Comparison of ENCODE assay signal across 8 cellular contexts in the genomic region with DNA sequence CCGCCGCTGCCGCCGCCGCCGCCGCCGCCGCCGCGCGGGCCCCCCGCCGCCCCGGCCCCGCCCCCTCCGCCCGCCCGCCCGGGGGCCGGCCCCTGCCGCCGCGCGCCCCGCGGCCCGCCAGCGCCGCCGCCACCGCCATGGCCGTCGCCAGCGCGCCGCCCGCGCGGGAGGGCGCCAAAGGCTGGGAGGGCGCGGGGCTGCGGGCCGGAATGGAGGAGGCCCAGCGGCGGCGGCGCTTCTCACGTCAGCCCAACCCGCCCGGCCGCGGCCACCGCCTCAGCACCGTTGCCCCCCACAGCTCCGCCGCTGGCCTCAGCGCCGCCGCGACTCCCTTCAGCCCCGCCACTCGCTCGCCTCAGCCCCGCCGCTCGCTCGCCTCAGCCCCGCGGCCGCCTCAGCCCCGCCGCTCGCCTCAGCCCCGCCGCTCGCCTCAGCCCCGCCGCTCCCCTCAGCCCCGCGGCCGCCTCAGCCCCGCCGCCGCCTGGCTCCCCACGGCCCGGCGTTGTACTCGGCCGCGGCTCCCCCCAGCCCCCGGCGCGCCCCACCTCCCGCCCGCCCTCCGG. TPM values are rescaled to one million over a fixed set of nuclear protein-coding genes. Genes with fewer than 3 reads are reported as not detected.
A peak's percentile ranks its signal among the peaks of the same experiment; 100 is the strongest.
DNase-seq lines count a peak whose midpoint lies in the region; ATAC-seq and TF ChIP-seq lines count a peak whose summit lies in the region.

A gene (minus strand): TSS at position 510 of the 563 bp plus-strand sequence. CDS start 569 bp downstream, outside the sequence.

- no peaks in the 10 kb centered on the region for H3K9me3 Mint-ChIP-seq in activated naive CD8-positive, alpha-beta T cell treated with anti-CD3 and anti-CD28 coated beads for 36 hours
- H3K9me3 Mint-ChIP-seq in progenitor cell of endocrine pancreas (ENCODE audit: low read depth) = no peaks in the 10 kb centered on the region

- DNase-seq in A172 (ENCODE audit: low spot score) (no peak), RKO (ENCODE audit: low spot score) (peak; percentile 42), heart right ventricle (peak; percentile 17 to 53), progenitor cell of endocrine pancreas (ENCODE audit: low spot score, unreplicated experiment) (peak; percentile 35), NCI-H524 treated with DMSO at 0.1 percent for 48 hours (lab: John Stamatoyannopoulos, UW) (no peak)
- peak; percentile 56 for DNase-seq in activated naive CD8-positive, alpha-beta T cell treated with anti-CD3 and anti-CD28 coated beads for 36 hours

- H3K27me3 Mint-ChIP-seq in activated naive CD8-positive, alpha-beta T cell treated with anti-CD3 and anti-CD28 coated beads for 36 hours = no peaks in the 10 kb centered on the region
- no peaks in the 10 kb centered on the region for H3K27me3 Mint-ChIP-seq in progenitor cell of endocrine pancreas

- H3K27me3 ChIP-seq in heart right ventricle = no peaks in the 10 kb centered on the region

- H3K36me3 Mint-ChIP-seq in activated naive CD8-positive, alpha-beta T cell treated with anti-CD3 and anti-CD28 coated beads for 36 hours = peaks cover 24% of the 10 kb centered on the region
- peaks cover 3% of the 10 kb centered on the region for H3K36me3 Mint-ChIP-seq in progenitor cell of endocrine pancreas (ENCODE audit: insufficient read depth)

- peak within 1 kb of the TSS; percentile 54 to 82 (median 71) for H3K4me3 ChIP-seq in heart right ventricle

- intact Hi-C loops in heart right ventricle (cut with DNase I) = loop anchor here in 2 of 10 donors (1.0 to 2.0 kb wide), 2 partner anchors 27 kb away; a partner anchor contains a TSS

- 0% methylated on average over 12 to 76 of the region's 98 CpGs for WGBS in heart right ventricle, 2 donors

- peaks cover 8 to 34% (median 27%) of the 10 kb centered on the region in 9 donors for H3K4me1 ChIP-seq in heart right ventricle

- peaks cover 0 to 8% (median 0%) of the 10 kb centered on the region in 9 donors for H3K36me3 ChIP-seq in heart right ventricle

- TF ChIP-seq CTCF in heart right ventricle (IDR thresholded peaks at IDR 0.05) = no peak
- TF ChIP-seq CTCF in progenitor cell of endocrine pancreas (IDR thresholded peaks at IDR 0.05; ENCODE audit: unreplicated experiment) = no peak

- H3K9me3 ChIP-seq in heart right ventricle = no peaks in the 10 kb centered on the region

- ATAC-seq in GM18858 (IDR thresholded peaks at IDR 0.05; ENCODE audit: unreplicated experiment) = peak; percentile 18
- peak; percentile 56 for ATAC-seq in HG03025 (IDR thresholded peaks at IDR 0.05; ENCODE audit: low FRiP score, unreplicated experiment)
- peak in 7 of 8 donors; percentile 4 to 50 (median 45) for ATAC-seq in heart right ventricle

- H3K4me3 Mint-ChIP-seq in activated naive CD8-positive, alpha-beta T cell treated with anti-CD3 and anti-CD28 coated beads for 36 hours = peak within 1 kb of the TSS; percentile 100
- peak within 1 kb of the TSS; percentile 89 for H3K4me3 Mint-ChIP-seq in progenitor cell of endocrine pancreas (ENCODE audit: low read depth)

- H3K4me1 Mint-ChIP-seq in activated naive CD8-positive, alpha-beta T cell treated with anti-CD3 and anti-CD28 coated beads for 36 hours = peaks cover 39% of the 10 kb centered on the region
- peaks cover 42% of the 10 kb centered on the region for H3K4me1 Mint-ChIP-seq in progenitor cell of endocrine pancreas (ENCODE audit: low read depth)

- peak within 1 kb of the TSS; percentile 97 for H3K27ac Mint-ChIP-seq in activated naive CD8-positive, alpha-beta T cell treated with anti-CD3 and anti-CD28 coated beads for 36 hours
- H3K27ac Mint-ChIP-seq in progenitor cell of endocrine pancreas = peak within 1 kb of the TSS; percentile 98

- H3K27ac ChIP-seq in heart right ventricle = peak within 1 kb of the TSS; percentile 84 to 97 (median 91)

RNA-seq across cellular contexts. Expression of the gene that starts here (rescaled TPM):
- 19.3 and 25.9 TPM in 2 replicates for total RNA-seq in A172 (2014; rRNA removed; shearing (Covaris generic))
- total RNA-seq in activated naive CD8-positive, alpha-beta T cell treated with anti-CD3 and anti-CD28 coated beads for 36 hours = 10 to 100 TPM; 72.7 to 79.8 TPM
- total RNA-seq in heart right ventricle = 10 to 100 TPM; 42.2 to 63.5 (median 54.9) TPM
- polyA plus RNA-seq in heart right ventricle = 10 to 100 TPM; 29.9 to 45.2 TPM
- total RNA-seq in progenitor cell of endocrine pancreas = 103 and 105 TPM in 2 replicates

Comparison
In these comparisons a context has a peak if more than half of its experiments do, and no peak if none do; other contexts are left out.
1. DNase-seq: peak in RKO (single experiment), activated naive CD8-positive, alpha-beta T cell treated with anti-CD3 and anti-CD28 coated beads for 36 hours (single experiment), heart right ventricle (2 of 2) and progenitor cell of endocrine pancreas (single experiment); none in A172 (single experiment) and NCI-H524 treated with DMSO at 0.1 percent for 48 hours (single experiment).
2. Peak in every context shown above with its lines, with median percentiles within 50 percentile points of each other: ATAC-seq.